In genomic region chr17:73150622-73151300, GRCh38 we compare ENCODE assay signal across 3 cellular contexts. TPM values are rescaled to one million over a fixed set of nuclear protein-coding genes. Genes with fewer than 3 reads are reported as not detected.
"Had no signal": no experiment of that assay in that cellular context is flagged by ENCODE, and none has a peak within 500 bp of the region (broad histone marks: within the 10 kb centered on the region; RNA-seq: fewer than 3 reads in every experiment).

No MANE protein-coding gene starts in this region.

RNA-seq across cellular contexts. Expression of gene SSTR2, which starts 14.0 kb away (rescaled TPM):
- total RNA-seq: esophagus mucosa; foreskin keratinocyte; natural killer cell treated with Interleukin-12 subunit alpha and Interleukin-12 subunit beta and Interleukin-15 and Interleukin-18, amount 100 ng/mL, for 72 hours had no signal
- polyA plus RNA-seq: foreskin keratinocyte had no signal
